In the genomic region with DNA sequence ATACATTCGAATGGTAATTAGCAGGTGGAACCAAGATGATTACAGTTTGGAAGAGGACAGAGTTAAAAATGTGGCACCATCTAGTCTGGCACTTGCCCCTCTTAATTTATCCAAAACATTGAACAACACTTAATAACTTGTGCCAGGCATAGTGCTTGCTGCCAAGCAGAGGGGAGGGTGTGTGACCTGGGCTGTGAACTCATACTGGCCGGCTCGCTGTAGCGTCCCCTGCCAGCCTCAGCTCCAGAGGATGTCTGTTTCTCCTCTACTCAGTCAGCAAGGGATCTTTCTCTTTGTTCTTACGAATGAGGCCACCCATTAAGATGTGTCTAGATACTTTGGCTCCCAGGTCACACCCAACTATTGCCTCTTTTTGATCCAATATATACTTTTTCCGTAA, we compare ENCODE assay signal across 1 cellular context.
TF ChIP-seq lines count a peak whose summit lies in the region.

No MANE protein-coding gene starts in this region.

TF ChIP-seq in HepG2, 621 proteins besides CTCF, POLR2A, EP300 and RAD21 (continued from another document):
- TF ChIP-seq, protein P1, sequence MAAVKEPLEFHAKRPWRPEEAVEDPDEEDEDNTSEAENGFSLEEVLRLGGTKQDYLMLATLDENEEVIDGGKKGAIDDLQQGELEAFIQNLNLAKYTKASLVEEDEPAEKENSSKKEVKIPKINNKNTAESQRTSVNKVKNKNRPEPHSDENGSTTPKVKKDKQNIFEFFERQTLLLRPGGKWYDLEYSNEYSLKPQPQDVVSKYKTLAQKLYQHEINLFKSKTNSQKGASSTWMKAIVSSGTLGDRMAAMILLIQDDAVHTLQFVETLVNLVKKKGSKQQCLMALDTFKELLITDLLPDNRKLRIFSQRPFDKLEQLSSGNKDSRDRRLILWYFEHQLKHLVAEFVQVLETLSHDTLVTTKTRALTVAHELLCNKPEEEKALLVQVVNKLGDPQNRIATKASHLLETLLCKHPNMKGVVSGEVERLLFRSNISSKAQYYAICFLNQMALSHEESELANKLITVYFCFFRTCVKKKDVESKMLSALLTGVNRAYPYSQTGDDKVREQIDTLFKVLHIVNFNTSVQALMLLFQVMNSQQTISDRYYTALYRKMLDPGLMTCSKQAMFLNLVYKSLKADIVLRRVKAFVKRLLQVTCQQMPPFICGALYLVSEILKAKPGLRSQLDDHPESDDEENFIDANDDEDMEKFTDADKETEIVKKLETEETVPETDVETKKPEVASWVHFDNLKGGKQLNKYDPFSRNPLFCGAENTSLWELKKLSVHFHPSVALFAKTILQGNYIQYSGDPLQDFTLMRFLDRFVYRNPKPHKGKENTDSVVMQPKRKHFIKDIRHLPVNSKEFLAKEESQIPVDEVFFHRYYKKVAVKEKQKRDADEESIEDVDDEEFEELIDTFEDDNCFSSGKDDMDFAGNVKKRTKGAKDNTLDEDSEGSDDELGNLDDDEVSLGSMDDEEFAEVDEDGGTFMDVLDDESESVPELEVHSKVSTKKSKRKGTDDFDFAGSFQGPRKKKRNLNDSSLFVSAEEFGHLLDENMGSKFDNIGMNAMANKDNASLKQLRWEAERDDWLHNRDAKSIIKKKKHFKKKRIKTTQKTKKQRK (IDR thresholded peaks at IDR 0.05; ENCODE audit: low read length): no peak
- TF ChIP-seq, protein P2, sequence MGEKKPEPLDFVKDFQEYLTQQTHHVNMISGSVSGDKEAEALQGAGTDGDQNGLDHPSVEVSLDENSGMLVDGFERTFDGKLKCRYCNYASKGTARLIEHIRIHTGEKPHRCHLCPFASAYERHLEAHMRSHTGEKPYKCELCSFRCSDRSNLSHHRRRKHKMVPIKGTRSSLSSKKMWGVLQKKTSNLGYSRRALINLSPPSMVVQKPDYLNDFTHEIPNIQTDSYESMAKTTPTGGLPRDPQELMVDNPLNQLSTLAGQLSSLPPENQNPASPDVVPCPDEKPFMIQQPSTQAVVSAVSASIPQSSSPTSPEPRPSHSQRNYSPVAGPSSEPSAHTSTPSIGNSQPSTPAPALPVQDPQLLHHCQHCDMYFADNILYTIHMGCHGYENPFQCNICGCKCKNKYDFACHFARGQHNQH (CRISPR knock-in tag; IDR thresholded peaks at IDR 0.05): no peak
- TF ChIP-seq PCBP1 (IDR thresholded peaks at IDR 0.05; ENCODE audit: borderline replicate concordance, low read depth, low read length): no peak
